Comparison of ENCODE assay signal across 1 cellular context in genomic region chr19:48469056-48469881, GRCh38.
TF ChIP-seq lines count a peak whose summit lies in the region.

A gene with protein sequence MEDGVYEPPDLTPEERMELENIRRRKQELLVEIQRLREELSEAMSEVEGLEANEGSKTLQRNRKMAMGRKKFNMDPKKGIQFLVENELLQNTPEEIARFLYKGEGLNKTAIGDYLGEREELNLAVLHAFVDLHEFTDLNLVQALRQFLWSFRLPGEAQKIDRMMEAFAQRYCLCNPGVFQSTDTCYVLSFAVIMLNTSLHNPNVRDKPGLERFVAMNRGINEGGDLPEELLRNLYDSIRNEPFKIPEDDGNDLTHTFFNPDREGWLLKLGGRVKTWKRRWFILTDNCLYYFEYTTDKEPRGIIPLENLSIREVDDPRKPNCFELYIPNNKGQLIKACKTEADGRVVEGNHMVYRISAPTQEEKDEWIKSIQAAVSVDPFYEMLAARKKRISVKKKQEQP (plus strand): TSS chr19:48469369. CDS start chr19:48469508, 139 bp downstream.

TF ChIP-seq in HEK293, 187 proteins besides CTCF, POLR2A, EP300 and RAD21 (continued from another document):
- no peak for TF ChIP-seq ZNF362 (tag by site-specific recombination; IDR thresholded peaks at IDR 0.05)
- TF ChIP-seq EGR2 (tag by site-specific recombination; IDR thresholded peaks at IDR 0.05; ENCODE audit: low read depth): no peak; the same call in 1 of the 2 replicates
TF ChIP-seq in HEK293: peak in this region for 55.
